12 cellular contexts compared by ENCODE assay signal in genomic region chr20:62258499-62259293, GRCh38. TPM values are rescaled to one million over a fixed set of nuclear protein-coding genes. Genes with fewer than 3 reads are reported as not detected.
DNase-seq lines count a peak whose midpoint lies in the region; ATAC-seq and TF ChIP-seq lines count a peak whose summit lies in the region.
"Had no signal": no experiment of that assay in that cellular context is flagged by ENCODE, and none has a peak within 500 bp of the region (broad histone marks: within the 10 kb centered on the region; RNA-seq: fewer than 3 reads in every experiment).

No MANE protein-coding gene starts in this region.

- no peak overlapping the region for H3K4me3 Mint-ChIP-seq in neural progenitor cell
- no peak overlapping the region for H3K4me3 Mint-ChIP-seq in naive thymus-derived CD8-positive, alpha-beta T cell
- no peak overlapping the region for H3K4me3 Mint-ChIP-seq in CD8-positive, alpha-beta T cell
- H3K4me3 Mint-ChIP-seq: type B pancreatic cell had no signal

- H2AFZ ChIP-seq in neural progenitor cell (replicated peaks), result no peak overlapping the region

- peaks cover 12% of the 10 kb centered on the region for H3K79me2 ChIP-seq in neural progenitor cell (ENCODE audit: low read depth)

- H3K27me3 Mint-ChIP-seq in neural progenitor cell (ENCODE audit: insufficient read depth, low read depth), result no peaks in the 10 kb centered on the region
- no peaks in the 10 kb centered on the region for H3K27me3 Mint-ChIP-seq in naive thymus-derived CD8-positive, alpha-beta T cell
- H3K27me3 Mint-ChIP-seq in CD8-positive, alpha-beta T cell (ENCODE audit: low read depth), result no peaks in the 10 kb centered on the region
- H3K27me3 Mint-ChIP-seq: type B pancreatic cell had no signal

- H3K36me3 Mint-ChIP-seq in neural progenitor cell, result peaks cover 20% of the 10 kb centered on the region
- peaks cover 0 to 79% (median 5%) of the 10 kb centered on the region in 3 donors for H3K36me3 Mint-ChIP-seq in naive thymus-derived CD8-positive, alpha-beta T cell
- peaks cover 83% of the 10 kb centered on the region for H3K36me3 Mint-ChIP-seq in CD8-positive, alpha-beta T cell
- H3K36me3 Mint-ChIP-seq: type B pancreatic cell had no signal

- POLR2A ChIA-PET in naive thymus-derived CD8-positive, alpha-beta T cell (lab: Charles Lee), result no interaction called here
- POLR2A ChIA-PET in CD8-positive, alpha-beta T cell (lab: Charles Lee), result no interaction called here

- peaks cover 35 to 78% (median 60%) of the 10 kb centered on the region in 4 donors for H3K36me3 ChIP-seq in esophagus muscularis mucosa
- no peaks in the 10 kb centered on the region for H3K36me3 ChIP-seq in neural progenitor cell
- peaks cover 44% of the 10 kb centered on the region for H3K36me3 ChIP-seq in CD8-positive, alpha-beta T cell (ENCODE audit: insufficient read depth, low read length)

- peaks cover 13% of the 10 kb centered on the region for H3K4me1 Mint-ChIP-seq in neural progenitor cell
- H3K4me1 Mint-ChIP-seq in naive thymus-derived CD8-positive, alpha-beta T cell, result peaks cover 4 to 16% (median 7%) of the 10 kb centered on the region in 4 donors
- peaks cover 4% of the 10 kb centered on the region for H3K4me1 Mint-ChIP-seq in CD8-positive, alpha-beta T cell (ENCODE audit: low read depth)

- CTCF ChIA-PET in CD8-positive, alpha-beta T cell (lab: Charles Lee), result no interaction called here

- H3K27ac ChIP-seq in esophagus muscularis mucosa (replicated peaks in 1 of 4), result peak overlapping the region in 3 of 4 donors; percentile 25 to 51 (median 48)
- H3K27ac ChIP-seq in neural progenitor cell, result no peak overlapping the region
- no peak overlapping the region for H3K27ac ChIP-seq in CD8-positive, alpha-beta T cell (ENCODE audit: low read depth, low read length)
- H3K27ac ChIP-seq: C4-2B had no signal

- H3K9me3 Mint-ChIP-seq in neural progenitor cell, result no peaks in the 10 kb centered on the region
- no peaks in the 10 kb centered on the region for H3K9me3 Mint-ChIP-seq in naive thymus-derived CD8-positive, alpha-beta T cell
- no peaks in the 10 kb centered on the region for H3K9me3 Mint-ChIP-seq in CD8-positive, alpha-beta T cell
- H3K9me3 Mint-ChIP-seq: type B pancreatic cell had no signal

- H4K20me1 ChIP-seq in neural progenitor cell (ENCODE audit: low read depth), result peaks cover 46% of the 10 kb centered on the region

- ATAC-seq in naive thymus-derived CD8-positive, alpha-beta T cell, result no peak
- ATAC-seq in CD8-positive, alpha-beta T cell, result no peak

- TF ChIP-seq CTCF in esophagus muscularis mucosa (IDR thresholded peaks at IDR 0.05) (no peak), neural progenitor cell (IDR thresholded peaks at IDR 0.05) (no peak)
- no peak for TF ChIP-seq CTCF in CD8-positive, alpha-beta T cell (IDR thresholded peaks at IDR 0.05)

- no peak overlapping the region for H3K4me2 ChIP-seq in neural progenitor cell

- WGBS in esophagus muscularis mucosa, result 62% methylated on average over 17 of the region's 20 CpGs

- H3F3A ChIP-seq in neural progenitor cell (ENCODE audit: low read depth), result no peaks in the 10 kb centered on the region

- no peak overlapping the region for H3K9ac ChIP-seq in neural progenitor cell

- H3K4me1 ChIP-seq in esophagus muscularis mucosa (peaks cover 5 to 21% (median 16%) of the 10 kb centered on the region in 4 donors), neural progenitor cell (peaks cover 3% of the 10 kb centered on the region)
- H3K4me1 ChIP-seq in CD8-positive, alpha-beta T cell (ENCODE audit: insufficient read depth, low read length), result no peaks in the 10 kb centered on the region

- no peak overlapping the region for H3K4me3 ChIP-seq in esophagus muscularis mucosa
- no peak overlapping the region for H3K4me3 ChIP-seq in neural progenitor cell
- H3K4me3 ChIP-seq in CD8-positive, alpha-beta T cell (ENCODE audit: low read depth, low read length), result no peak overlapping the region
- H3K4me3 ChIP-seq: dorsolateral prefrontal cortex had no signal

- H3K9me3 ChIP-seq in esophagus muscularis mucosa (no peaks in the 10 kb centered on the region), neural progenitor cell (ENCODE audit: low read depth) (no peaks in the 10 kb centered on the region)
- H3K9me3 ChIP-seq in CD8-positive, alpha-beta T cell (ENCODE audit: low read length), result no peaks in the 10 kb centered on the region

- DNase-seq in AG20443 (ENCODE audit: low spot score) (peak; percentile 94), RPMI7951 (ENCODE audit: low read depth) (peak; percentile 37), esophagus muscularis mucosa (ENCODE audit: extremely low spot score) (no peak), neural progenitor cell (ENCODE audit: low spot score) (no peak), HuH-7.5 (ENCODE audit: low spot score) (no peak)
- no peak for DNase-seq in naive thymus-derived CD8-positive, alpha-beta T cell
- DNase-seq in stimulated activated CD8-positive, alpha-beta memory T cell treated with anti-CD3 and anti-CD28 coated beads, Interleukin-4, amount 100 ng/mL, for 48 hours, result no peak
- no peak for DNase-seq in CD8-positive, alpha-beta T cell
- DNase-seq: NCI-H2081 had no signal

- no peaks in the 10 kb centered on the region for H3K27me3 ChIP-seq in esophagus muscularis mucosa
- H3K27me3 ChIP-seq in neural progenitor cell, result no peaks in the 10 kb centered on the region
- no peaks in the 10 kb centered on the region for H3K27me3 ChIP-seq in CD8-positive, alpha-beta T cell (ENCODE audit: insufficient read depth, low read length)
- H3K27me3 ChIP-seq: dorsolateral prefrontal cortex had no signal

- no peak for TF ChIP-seq POLR2A in esophagus muscularis mucosa (IDR thresholded peaks at IDR 0.05; ENCODE audit: low read depth)

- peak overlapping the region; percentile 39 for H3K27ac Mint-ChIP-seq in neural progenitor cell
- H3K27ac Mint-ChIP-seq in naive thymus-derived CD8-positive, alpha-beta T cell, result peak overlapping the region in 1 of 10 donors; percentile 73
- H3K27ac Mint-ChIP-seq in CD8-positive, alpha-beta T cell, result no peak overlapping the region
- H3K27ac Mint-ChIP-seq: type B pancreatic cell had no signal

- no peak for TF ChIP-seq EP300 in esophagus muscularis mucosa (IDR thresholded peaks at IDR 0.05)

- intact Hi-C loops in esophagus muscularis mucosa (cut with DNase I), result no loop called here
- intact Hi-C loops in CD8-positive, alpha-beta T cell (cut with DNase I, micrococcal nuclease), result loop anchor here in 1 of 2 experiments (10.0 kb wide), 1 partner anchor 244 kb away; no protein-coding TSS in a partner anchor

RNA-seq across cellular contexts. Expression of gene OSBPL2, which starts 20.4 kb away (rescaled TPM):
- 17.8 and 18.6 TPM in 2 replicates for total RNA-seq in RPMI7951 (2014; rRNA removed; shearing (Covaris generic))
- 10 to 100 TPM; 34.5 to 52.7 (median 44.2) TPM for total RNA-seq in esophagus muscularis mucosa
- 28.4 and 35.7 TPM in 2 replicates for total RNA-seq in neural progenitor cell (ENCODE audit: low replicate concordance)
- 10 to 100 TPM; 65.8 to 74.5 TPM for total RNA-seq in naive thymus-derived CD8-positive, alpha-beta T cell
- polyA plus RNA-seq in naive thymus-derived CD8-positive, alpha-beta T cell, result 10 to 100 TPM; 15.4 to 22.1 (median 15.9) TPM
- total RNA-seq in CD8-positive, alpha-beta T cell, result 10 to 100 TPM; 63.6 to 64.2 TPM

RNA-seq across cellular contexts. Expression of gene HRH3, which starts 38.6 kb away (rescaled TPM):
- total RNA-seq in RPMI7951 (2014; rRNA removed; shearing (Covaris generic)), result not detected in 2 replicates
- not detected for total RNA-seq in esophagus muscularis mucosa
- total RNA-seq in neural progenitor cell (ENCODE audit: low replicate concordance), result 0.09 and 1.7 TPM in 2 replicates
- not detected for total RNA-seq in naive thymus-derived CD8-positive, alpha-beta T cell
- not detected for polyA plus RNA-seq in naive thymus-derived CD8-positive, alpha-beta T cell
- not detected for total RNA-seq in CD8-positive, alpha-beta T cell

RNA-seq across cellular contexts. Expression of gene ADRM1, which starts 44.1 kb away (rescaled TPM):
- 215 and 229 TPM in 2 replicates for total RNA-seq in RPMI7951 (2014; rRNA removed; shearing (Covaris generic))
- total RNA-seq in esophagus muscularis mucosa (100 to 1,000 TPM; 127 to 184 (median 173) TPM), neural progenitor cell (ENCODE audit: low replicate concordance) (52.3 and 96.3 TPM in 2 replicates)
- total RNA-seq in naive thymus-derived CD8-positive, alpha-beta T cell, result 10 to 100 TPM; 61.1 to 64.0 TPM
- polyA plus RNA-seq in naive thymus-derived CD8-positive, alpha-beta T cell, result 10 to 100 TPM; 66.2 to 93.9 (median 68.9) TPM
- 10 to 100 TPM; 52.7 to 52.9 TPM for total RNA-seq in CD8-positive, alpha-beta T cell

Comparison
In these comparisons a context has a peak if more than half of its experiments do, and no peak if none do; other contexts are left out.
1. DNase-seq: peak in AG20443 (single experiment) and RPMI7951 (single experiment); none in esophagus muscularis mucosa (single experiment), neural progenitor cell (single experiment), naive thymus-derived CD8-positive, alpha-beta T cell (0 of 10), stimulated activated CD8-positive, alpha-beta memory T cell treated with anti-CD3 and anti-CD28 coated beads, Interleukin-4, amount 100 ng/mL, for 48 hours (single experiment), CD8-positive, alpha-beta T cell (0 of 7) and HuH-7.5 (single experiment).
2. H3K27ac ChIP-seq: peak in esophagus muscularis mucosa (3 of 4); none in neural progenitor cell (single experiment) and CD8-positive, alpha-beta T cell (single experiment).